Comparison of ENCODE assay signal across 8 cellular contexts in the genomic region with DNA sequence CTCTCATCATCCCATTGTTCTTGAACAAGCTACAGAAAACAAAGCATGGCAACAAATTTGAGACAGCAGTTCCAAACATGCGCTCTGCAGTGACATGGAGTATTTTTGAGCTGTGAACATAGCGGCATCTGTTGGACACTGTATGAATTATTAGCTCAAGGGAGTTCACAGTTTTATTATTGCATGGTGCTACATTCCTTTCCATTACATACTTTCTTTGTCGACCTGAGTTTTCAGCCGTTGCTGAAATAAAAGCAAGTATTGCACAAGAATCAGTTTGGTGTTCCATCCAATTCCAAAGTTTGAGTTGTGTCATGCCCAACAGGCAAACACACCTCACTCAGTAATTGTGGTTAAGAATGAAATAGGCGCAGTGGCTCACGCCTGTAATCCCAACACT. TPM values are rescaled to one million over a fixed set of nuclear protein-coding genes. Genes with fewer than 3 reads are reported as not detected.
DNase-seq lines count a peak whose midpoint lies in the region; ATAC-seq, FAIRE-seq and TF ChIP-seq lines count a peak whose summit lies in the region.

No MANE protein-coding gene starts in this region.

- H2BK15ac ChIP-seq in H9 (ENCODE audit: low read depth, low read length), result no peak overlapping the region

- H3K27ac Mint-ChIP-seq in GM23338 (no peak overlapping the region), H9 (no peak overlapping the region)

- peaks cover 6% of the 10 kb centered on the region; the same call in 1 of the 2 replicates for H3K9me2 ChIP-seq in GM23338 (ENCODE audit: insufficient read depth)

- no CpG with 5 or more reads among the region's 6 CpGs for WGBS in H9 (ENCODE audit: extremely low coverage, insufficient read length, low lambda C conversion rate)

- H3K9me3 Mint-ChIP-seq in GM23338 (no peaks in the 10 kb centered on the region), H9 (no peaks in the 10 kb centered on the region; a peak in 1 of 5 replicates)

- no peaks in the 10 kb centered on the region for H3K27me3 Mint-ChIP-seq in GM23338 (ENCODE audit: insufficient read depth, low read depth, poor library complexity)
- H3K27me3 Mint-ChIP-seq in H9 (ENCODE audit: low read depth), result no peaks in the 10 kb centered on the region

- no peaks in the 10 kb centered on the region for H3F3A ChIP-seq in GM23338 (replicated peaks; ENCODE audit: low read depth)

- no peaks in the 10 kb centered on the region for H3K9me3 ChIP-seq in endothelial cell of umbilical vein (replicated peaks; ENCODE audit: control insufficient read depth, insufficient read depth, low read length)
- no peaks in the 10 kb centered on the region for H3K9me3 ChIP-seq in H9 (ENCODE audit: control insufficient read depth, low read depth, low read length)

- no peak overlapping the region for H2BK20ac ChIP-seq in H9 (ENCODE audit: low read depth, low read length, poor library complexity, severe bottlenecking)

- no peaks in the 10 kb centered on the region for H3K23me2 ChIP-seq in H9 (ENCODE audit: insufficient read length, low read depth, low read length, poor library complexity, severe bottlenecking)

- H3K79me2 ChIP-seq in GM23338 (replicated peaks; ENCODE audit: insufficient read depth) (no peaks in the 10 kb centered on the region), endothelial cell of umbilical vein (ENCODE audit: control insufficient read depth, insufficient read depth, low read length) (no peaks in the 10 kb centered on the region), H9 (ENCODE audit: insufficient read depth, low read length) (no peaks in the 10 kb centered on the region)

- ATAC-seq in GM23338, result no peak
- ATAC-seq in GM21381 (IDR thresholded peaks at IDR 0.05; ENCODE audit: unreplicated experiment), result no peak

- no peak overlapping the region for H3T11ph ChIP-seq in H9 (ENCODE audit: low read length)

- no peak overlapping the region for H2AFZ ChIP-seq in GM23338
- H2AFZ ChIP-seq in endothelial cell of umbilical vein (ENCODE audit: low read depth, low read length), result no peak overlapping the region
- H2AFZ ChIP-seq in H9 (ENCODE audit: low read length), result no peak overlapping the region

- no peak overlapping the region for H3K18ac ChIP-seq in H9 (ENCODE audit: insufficient read length, low read depth, low read length)

- FAIRE-seq in endothelial cell of umbilical vein (lab: Jason Lieb, UNC), result peak; percentile 94

- no peaks in the 10 kb centered on the region for H3K9me1 ChIP-seq in endothelial cell of umbilical vein (replicated peaks; ENCODE audit: control insufficient read depth, extremely low read depth, insufficient read depth, low read length)

- H2BK120ac ChIP-seq in H9 (ENCODE audit: low read depth, low read length, poor library complexity, severe bottlenecking), result no peak overlapping the region

- H3K4me1 Mint-ChIP-seq in GM23338 (no peaks in the 10 kb centered on the region), H9 (no peaks in the 10 kb centered on the region)

- H3K36me3 ChIP-seq in GM23338 (ENCODE audit: insufficient read depth), result no peaks in the 10 kb centered on the region
- no peaks in the 10 kb centered on the region for H3K36me3 ChIP-seq in endothelial cell of umbilical vein (ENCODE audit: control insufficient read depth in 2 of 2, extremely low read depth in 1 of 2, insufficient read depth in 2 of 2, low read length in 2 of 2)

- H4K5ac ChIP-seq in H9 (ENCODE audit: insufficient read length, low read depth, low read length), result no peak overlapping the region

- no peak overlapping the region for H3K14ac ChIP-seq in H9 (ENCODE audit: insufficient read depth, low read length)

- H3K4me3 ChIP-seq in GM23338 (no peak overlapping the region), endothelial cell of umbilical vein (replicated peaks in 1 of 3; ENCODE audit: insufficient read depth in 1 of 3, low read depth in 1 of 3, low read length in 3 of 3) (no peak overlapping the region)

- H2AK5ac ChIP-seq in H9 (ENCODE audit: insufficient read length, low read length), result no peak overlapping the region

- CTCF ChIA-PET in endothelial cell of umbilical vein (lab: Charles Lee), result interaction anchor here (0.5 to 3.1 kb wide), 54 partner anchors 9 to 1580 kb away, joined by 3 to 76 read pairs (median 7); partner anchors contain the start of genes ERCC5, METTL21C, TEX30 and TPP2

- intact Hi-C loops in endothelial cell of umbilical vein (cut with micrococcal nuclease), result loop anchor here (1.0 to 10.0 kb wide), 4 partner anchors 78 to 530 kb away; no protein-coding TSS in a partner anchor

- H4K20me1 ChIP-seq in GM23338 (replicated peaks; ENCODE audit: insufficient read depth) (no peaks in the 10 kb centered on the region), endothelial cell of umbilical vein (replicated peaks; ENCODE audit: control insufficient read depth, extremely low read depth, insufficient read depth, low read length) (no peaks in the 10 kb centered on the region), H9 (ENCODE audit: control insufficient read depth, insufficient read depth, insufficient read length) (no peaks in the 10 kb centered on the region)

- DNase-seq in COLO829 (ENCODE audit: low spot score) (peak; percentile 65), GM23338 (ENCODE audit: low spot score) (no peak), NCI-H460 (ENCODE audit: extremely low read depth, low read depth) (peak; percentile 54), endothelial cell of umbilical vein (ENCODE audit: low read depth, low spot score) (peak; percentile 76), putamen (ENCODE audit: low spot score) (peak; percentile 65), SKM-1 (lab: John Stamatoyannopoulos, UW; ENCODE audit: unreplicated experiment) (no peak), H9 (no peak)

- no peak overlapping the region for H3K4me2 ChIP-seq in GM23338
- no peak overlapping the region for H3K4me2 ChIP-seq in endothelial cell of umbilical vein (ENCODE audit: insufficient read depth, low read length)
- H3K4me2 ChIP-seq in H9 (ENCODE audit: insufficient read depth, insufficient read length, low read length), result no peak overlapping the region

- no TSS peak for BruUV-seq in endothelial cell of umbilical vein (replicated peaks; lab: Mats Ljungman, UMichigan)

- H2BK12ac ChIP-seq in H9 (ENCODE audit: insufficient read length, low read depth, low read length), result no peak overlapping the region

- POLR2A ChIA-PET in endothelial cell of umbilical vein (lab: Charles Lee), result interaction anchor here (1.0 kb wide), 3 partner anchors 21 to 133 kb away, joined by 3 to 5 read pairs (median 3); partner anchors contain the start of gene TPP2

- TF ChIP-seq POLR2A in endothelial cell of umbilical vein (IDR thresholded peaks at IDR 0.05; ENCODE audit: low read depth, low read length), result no peak

- H3K4me3 Mint-ChIP-seq in GM23338 (no peak overlapping the region), H9 (no peak overlapping the region)

- H3K4ac ChIP-seq in H9 (ENCODE audit: low read depth, low read length), result no peak overlapping the region

- TF ChIP-seq CTCF in GM23338 (conservative IDR thresholded peaks at IDR 0.05; ENCODE audit: low read depth in 2 of 2), result peak; percentile 14 to 39; a peak in 3 of 4 replicates
- peak; percentile 42 for TF ChIP-seq CTCF in endothelial cell of umbilical vein (IDR thresholded peaks at IDR 0.05; ENCODE audit: extremely low read depth in 1 of 2, insufficient read depth in 1 of 2, low read depth in 1 of 2, low read length in 2 of 2)
- TF ChIP-seq CTCF in H9 (conservative IDR thresholded peaks at IDR 0.05), result no peak

- no peak overlapping the region for H3K27ac ChIP-seq in GM23338 (ENCODE audit: low read depth)
- no peak overlapping the region for H3K27ac ChIP-seq in endothelial cell of umbilical vein (ENCODE audit: insufficient read depth, low read depth, low read length)
- H3K27ac ChIP-seq in H9 (ENCODE audit: insufficient read length, low read depth, low read length), result no peak overlapping the region

- no peak overlapping the region for H2BK5ac ChIP-seq in H9 (ENCODE audit: insufficient read length, low read length)

- no peaks in the 10 kb centered on the region for H3K79me1 ChIP-seq in H9 (ENCODE audit: insufficient read depth, low read depth, low read length, poor library complexity, severe bottlenecking)

- H3K27me3 ChIP-seq in GM23338 (ENCODE audit: insufficient read depth) (no peaks in the 10 kb centered on the region), endothelial cell of umbilical vein (ENCODE audit: control insufficient read depth in 2 of 2, insufficient read depth in 2 of 2, low read length in 2 of 2) (no peaks in the 10 kb centered on the region), H9 (ENCODE audit: insufficient read depth, low read length) (no peaks in the 10 kb centered on the region)

- no peak overlapping the region for H4K8ac ChIP-seq in H9 (replicated peaks; ENCODE audit: insufficient read length, low read depth, low read length)

- H3K56ac ChIP-seq in H9 (ENCODE audit: insufficient read length, low read depth, low read length), result no peak overlapping the region

- H4K91ac ChIP-seq in H9 (ENCODE audit: insufficient read length, low read depth, low read length), result no peak overlapping the region

- H3K36me3 Mint-ChIP-seq in GM23338 (ENCODE audit: low read depth) (no peaks in the 10 kb centered on the region), H9 (ENCODE audit: insufficient read depth in 1 of 3, low read depth in 3 of 3) (no peaks in the 10 kb centered on the region)

- dilution Hi-C loops in endothelial cell of umbilical vein (cut with MboI; ENCODE audit: extremely low pct_ligation_motif_present, low sequenced_read_pairs), result no loop called here

- no peaks in the 10 kb centered on the region for H3K4me1 ChIP-seq in GM23338 (ENCODE audit: insufficient read depth)
- peaks cover 14% of the 10 kb centered on the region for H3K4me1 ChIP-seq in endothelial cell of umbilical vein (ENCODE audit: control insufficient read depth, extremely low read depth, insufficient read depth, low read length)
- H3K4me1 ChIP-seq in H9 (ENCODE audit: insufficient read depth, low read length), result no peaks in the 10 kb centered on the region

- H3K9ac ChIP-seq in endothelial cell of umbilical vein (replicated peaks; ENCODE audit: extremely low read depth, insufficient read depth, low read length) (no peak overlapping the region), H9 (ENCODE audit: extremely low read depth, insufficient read length, low read length) (no peak overlapping the region)

- no peak overlapping the region for H3K23ac ChIP-seq in H9 (ENCODE audit: insufficient read length, low read depth, low read length)

RNA-seq across cellular contexts. Expression of gene METTL21C, which starts 30.1 kb away (rescaled TPM):
- total RNA-seq in GM23338 (2014; rRNA removed; shearing (Covaris generic)), result not detected in 2 replicates
- polyA plus RNA-seq in GM23338 (2016; fragmentation: Nextera tagmentation; extraction: Ambion mirVana), result not detected in 2 replicates
- total RNA-seq in NCI-H460 (2014; rRNA removed; shearing (Covaris generic)), result not detected in 2 replicates
- polyA plus RNA-seq in NCI-H460 (2014; cell fraction: nucleus; rRNA removed), result not detected in 2 replicates
- total RNA-seq in endothelial cell of umbilical vein, result not detected in 2 replicates
- not detected in 2 replicates for polyA plus RNA-seq in endothelial cell of umbilical vein
- polyA plus RNA-seq in endothelial cell of umbilical vein (2011; cell fraction: cytosol; rRNA removed), result not detected in 2 replicates
- not detected in 2 replicates for polyA plus RNA-seq in endothelial cell of umbilical vein (2011; cell fraction: nucleus; rRNA removed)
- not detected in 2 replicates for polyA plus RNA-seq in endothelial cell of umbilical vein (2012)
- polyA minus RNA-seq in endothelial cell of umbilical vein, result not detected in 2 replicates
- polyA minus RNA-seq in endothelial cell of umbilical vein (2011; cell fraction: cytosol; rRNA and poly(A)+ RNA removed), result not detected
- polyA minus RNA-seq in endothelial cell of umbilical vein (2011; cell fraction: nucleus; rRNA and poly(A)+ RNA removed), result not detected in 2 replicates
- not detected in 2 replicates for total RNA-seq in H9 (2021)

RNA-seq across cellular contexts. Expression of gene TEX30, which starts 48.7 kb away (rescaled TPM):
- total RNA-seq in GM23338 (2014; rRNA removed; shearing (Covaris generic)), result 6.3 and 10.5 TPM in 2 replicates
- polyA plus RNA-seq in GM23338 (2016; fragmentation: Nextera tagmentation; extraction: Ambion mirVana), result 28.2 and 30.3 TPM in 2 replicates
- total RNA-seq in NCI-H460 (2014; rRNA removed; shearing (Covaris generic)), result 26.2 and 33.5 TPM in 2 replicates
- polyA plus RNA-seq in NCI-H460 (2014; cell fraction: nucleus; rRNA removed), result 26.5 and 32.8 TPM in 2 replicates
- 14.5 and 19.8 TPM in 2 replicates for total RNA-seq in endothelial cell of umbilical vein
- 8.0 and 12.5 TPM in 2 replicates for polyA plus RNA-seq in endothelial cell of umbilical vein
- 18.2 and 18.3 TPM in 2 replicates for polyA plus RNA-seq in endothelial cell of umbilical vein (2011; cell fraction: cytosol; rRNA removed)
- polyA plus RNA-seq in endothelial cell of umbilical vein (2011; cell fraction: nucleus; rRNA removed), result 9.8 and 14.0 TPM in 2 replicates
- 12.8 and 23.7 TPM in 2 replicates for polyA plus RNA-seq in endothelial cell of umbilical vein (2012)
- polyA minus RNA-seq in endothelial cell of umbilical vein, result 1.7 and 3.7 TPM in 2 replicates
- 9.7 TPM for polyA minus RNA-seq in endothelial cell of umbilical vein (2011; cell fraction: cytosol; rRNA and poly(A)+ RNA removed)
- 2.5 and 5.0 TPM in 2 replicates for polyA minus RNA-seq in endothelial cell of umbilical vein (2011; cell fraction: nucleus; rRNA and poly(A)+ RNA removed)
- total RNA-seq in H9 (2021), result 13.1 TPM in 2 replicates

Comparison
In these comparisons a context has a peak if more than half of its experiments do, and no peak if none do; other contexts are left out.
1. DNase-seq: peak in COLO829 (single experiment), NCI-H460 (single experiment), endothelial cell of umbilical vein (single experiment) and putamen (single experiment); none in GM23338 (single experiment), SKM-1 (single experiment) and H9 (single experiment).